In the genomic region with DNA sequence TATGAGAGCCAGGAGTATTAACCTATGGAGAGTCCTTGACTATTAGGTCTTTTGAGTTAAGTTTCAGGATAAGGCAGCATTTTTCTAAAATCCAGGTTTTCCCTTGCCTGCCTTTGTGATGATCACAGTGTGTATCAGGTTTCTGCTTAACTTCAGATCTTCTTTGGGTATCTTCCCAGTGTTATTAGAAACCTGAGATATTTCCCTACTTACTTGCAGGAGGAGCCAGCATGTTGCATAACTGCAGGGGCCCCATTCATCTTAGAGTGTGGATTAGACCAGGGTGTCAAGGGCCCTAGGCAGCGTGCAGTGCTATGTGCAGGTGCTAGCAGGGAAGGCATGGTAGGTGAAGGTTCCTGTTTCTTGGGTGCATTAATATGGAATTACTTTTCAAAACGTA, we compare ENCODE assay signal across 12 cellular contexts.
DNase-seq lines count a peak whose midpoint lies in the region; TF ChIP-seq lines count a peak whose summit lies in the region.
"Had no signal": no experiment of that assay in that cellular context is flagged by ENCODE, and none has a peak within 500 bp of the region (broad histone marks: within the 10 kb centered on the region; RNA-seq: fewer than 3 reads in every experiment).

No MANE protein-coding gene starts in this region.

- in situ Hi-C loops in GM23248 (cut with MboI) = no loop called here

- no peak overlapping the region for H3K4me2 ChIP-seq in GM23248 (ENCODE audit: unreplicated experiment)
- peak overlapping the region; percentile 53 for H3K4me2 ChIP-seq in parathyroid adenoma (ENCODE audit: low read length)
- H3K4me2 ChIP-seq in Karpas-422 (ENCODE audit: low read depth, low read length, poor library complexity, severe bottlenecking) = no peak overlapping the region
- H3K4me2 ChIP-seq in osteoblast (ENCODE audit: insufficient read depth, low read length) = no peak overlapping the region

- H3K27me3 ChIP-seq in GM23248 (replicated peaks; ENCODE audit: insufficient read depth) = no peaks in the 10 kb centered on the region
- no peaks in the 10 kb centered on the region for H3K27me3 ChIP-seq in parathyroid adenoma (ENCODE audit: control insufficient read depth, insufficient read depth, low read length)
- no peaks in the 10 kb centered on the region for H3K27me3 ChIP-seq in Karpas-422 (ENCODE audit: low read length)
- H3K27me3 ChIP-seq in osteoblast (ENCODE audit: insufficient read depth, low read length) = no peaks in the 10 kb centered on the region

- H3K4me1 ChIP-seq in GM23248 (ENCODE audit: insufficient read depth) = peaks cover 11% of the 10 kb centered on the region
- H3K4me1 ChIP-seq in parathyroid adenoma = peaks cover 6% of the 10 kb centered on the region
- H3K4me1 ChIP-seq in Karpas-422 (ENCODE audit: low read length) = no peaks in the 10 kb centered on the region
- peaks cover 25% of the 10 kb centered on the region for H3K4me1 ChIP-seq in osteoblast (ENCODE audit: insufficient read depth, low read length)

- H3K27ac ChIP-seq in GM23248 = no peak overlapping the region
- no peak overlapping the region for H3K27ac ChIP-seq in parathyroid adenoma
- no peak overlapping the region for H3K27ac ChIP-seq in Karpas-422 (ENCODE audit: low read length)
- H3K27ac ChIP-seq in osteoblast (ENCODE audit: low read depth, low read length) = no peak overlapping the region

- peak; percentile 40 for DNase-seq in GM23248
- peak; percentile 36 for DNase-seq in NCI-H69 (lab: John Stamatoyannopoulos, UW)
- DNase-seq in fibroblast of mammary gland (ENCODE audit: low read depth) = peak; percentile 49
- DNase-seq in Karpas-422 = no peak
- no peak for DNase-seq in osteoblast (ENCODE audit: insufficient read length, low spot score, missing footprints)
- DNase-seq in hepatic stellate cell (ENCODE audit: low spot score) = no peak
- no peak for DNase-seq in NCI-H526 treated with DMSO at 0.1 percent for 48 hours (lab: John Stamatoyannopoulos, UW)
- DNase-seq: COR-L47, islet precursor cell, MV-4-11, T-cell had no signal

- no peaks in the 10 kb centered on the region for H4K20me1 ChIP-seq in GM23248 (ENCODE audit: insufficient read depth)
- no peaks in the 10 kb centered on the region for H4K20me1 ChIP-seq in Karpas-422 (ENCODE audit: insufficient read depth, low read depth, low read length)
- peaks cover 4% of the 10 kb centered on the region for H4K20me1 ChIP-seq in osteoblast (ENCODE audit: insufficient read depth, low read length)

- H3K9me3 ChIP-seq in GM23248 (ENCODE audit: low read depth) (no peaks in the 10 kb centered on the region), parathyroid adenoma (ENCODE audit: control insufficient read depth, low read length) (no peaks in the 10 kb centered on the region), Karpas-422 (ENCODE audit: low read length) (no peaks in the 10 kb centered on the region), osteoblast (ENCODE audit: low read depth, low read length) (no peaks in the 10 kb centered on the region)

- H3K79me2 ChIP-seq in GM23248 (ENCODE audit: insufficient read depth) (peaks cover 8% of the 10 kb centered on the region; the same call in 1 of the 2 replicates), parathyroid adenoma (peaks cover 3% of the 10 kb centered on the region), Karpas-422 (ENCODE audit: low read length) (no peaks in the 10 kb centered on the region), osteoblast (ENCODE audit: insufficient read depth, low read length) (peaks cover 2% of the 10 kb centered on the region)

- H3K9me2 ChIP-seq in GM23248 (ENCODE audit: insufficient read depth) = no peaks in the 10 kb centered on the region
- no peaks in the 10 kb centered on the region for H3K9me2 ChIP-seq in Karpas-422 (replicated peaks; ENCODE audit: insufficient read depth, low read length)

- H3K36me3 ChIP-seq in GM23248 (ENCODE audit: low read depth) (no peaks in the 10 kb centered on the region), parathyroid adenoma (ENCODE audit: control insufficient read depth, insufficient read depth, low read length) (no peaks in the 10 kb centered on the region), Karpas-422 (ENCODE audit: insufficient read depth, low read length) (no peaks in the 10 kb centered on the region), osteoblast (ENCODE audit: insufficient read depth, low read length) (no peaks in the 10 kb centered on the region)

- no peak for TF ChIP-seq CTCF in fibroblast of mammary gland (conservative IDR thresholded peaks at IDR 0.05; ENCODE audit: control insufficient read depth, insufficient read depth, low read depth, low read length)
- no peak for TF ChIP-seq CTCF in parathyroid adenoma (IDR thresholded peaks at IDR 0.05)
- TF ChIP-seq CTCF in osteoblast (IDR thresholded peaks at IDR 0.05; ENCODE audit: extremely low read depth, low read depth, low read length) = no peak

- H2AFZ ChIP-seq in GM23248 (no peak overlapping the region), parathyroid adenoma (no peak overlapping the region), Karpas-422 (ENCODE audit: low read length) (no peak overlapping the region), osteoblast (ENCODE audit: low read length) (no peak overlapping the region)

- no peak overlapping the region for H3K9ac ChIP-seq in GM23248
- H3K9ac ChIP-seq in parathyroid adenoma = no peak overlapping the region
- no peak overlapping the region for H3K9ac ChIP-seq in Karpas-422 (ENCODE audit: low read length)

- H3K4me3 ChIP-seq in GM23248 (no peak overlapping the region), fibroblast of mammary gland (ENCODE audit: control insufficient read depth, low read depth, low read length) (no peak overlapping the region), parathyroid adenoma (ENCODE audit: low read depth, low read length) (peak overlapping the region; percentile 33), Karpas-422 (ENCODE audit: low read length) (no peak overlapping the region), osteoblast (ENCODE audit: insufficient read depth, low read length) (no peak overlapping the region)

- 87 to 96% methylated on average over 2 of the region's 2 CpGs for WGBS in GM23248 (ENCODE audit: low coverage in 1 of 2, low lambda C conversion rate in 2 of 2, missing lambda C conversion rate in 2 of 2), 2 experiments

- no peaks in the 10 kb centered on the region for H3F3A ChIP-seq in GM23248 (ENCODE audit: insufficient read depth)

Comparison
In these comparisons a context has a peak if more than half of its experiments do, and no peak if none do; other contexts are left out.
1. DNase-seq: peak in GM23248 (single experiment), NCI-H69 (single experiment) and fibroblast of mammary gland (single experiment); none in Karpas-422 (single experiment), osteoblast (single experiment), hepatic stellate cell (single experiment) and NCI-H526 treated with DMSO at 0.1 percent for 48 hours (single experiment).